ENCODE assay signal across 30 cellular contexts in the genomic region with DNA sequence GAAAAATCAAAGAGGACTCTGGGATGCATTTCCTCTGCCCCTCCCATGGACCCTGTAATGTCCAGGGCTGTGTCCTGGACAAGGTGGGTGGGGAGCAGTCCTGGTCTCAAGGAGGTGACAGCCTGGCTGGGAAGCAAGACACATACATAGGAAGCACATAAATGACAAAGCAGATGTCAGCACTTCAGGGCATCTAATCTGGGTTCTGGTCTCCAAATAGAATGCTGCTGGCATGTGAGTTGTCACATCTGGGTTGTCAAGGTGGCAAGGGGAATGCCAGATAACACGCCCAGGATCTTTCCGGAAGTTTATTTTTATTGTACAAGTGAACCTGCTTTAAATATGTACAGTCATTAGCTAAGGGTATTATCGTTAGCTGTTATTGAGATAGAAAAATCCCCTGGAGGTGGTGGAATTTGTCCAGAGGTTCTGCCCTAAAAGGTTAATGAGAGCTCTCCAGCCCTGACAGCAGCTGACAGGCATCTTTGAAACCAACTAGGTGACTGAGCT. TPM values are rescaled to one million over a fixed set of nuclear protein-coding genes. Genes with fewer than 3 reads are reported as not detected.
A peak's percentile ranks its signal among the peaks of the same experiment; 100 is the strongest.
DNase-seq lines count a peak whose midpoint lies in the region; ATAC-seq, FAIRE-seq and TF ChIP-seq lines count a peak whose summit lies in the region.
"Had no signal": no experiment of that assay in that cellular context is flagged by ENCODE, and none has a peak within 500 bp of the region (broad histone marks: within the 10 kb centered on the region; RNA-seq: fewer than 3 reads in every experiment).

No MANE protein-coding gene starts in this region.

- no peak overlapping the region for H3K4me3 Mint-ChIP-seq in Calu3 (ENCODE audit: low read depth, unreplicated experiment)

- no peak for TF ChIP-seq RAD21 in GM12878 (IDR thresholded peaks at IDR 0.05; ENCODE audit: insufficient read depth, low read depth, low read length)

- RAD21 ChIA-PET in GM12878 (lab: Charles Lee; ENCODE audit: unreplicated experiment): interaction anchor here (1.3 kb wide), 1 partner anchor 15 kb away, joined by 3 read pairs; no protein-coding TSS in a partner anchor

- H3K9me3 ChIP-seq in GM12878 (replicated peaks; ENCODE audit: control insufficient read depth, insufficient read depth, low read length): no peaks in the 10 kb centered on the region
- no peaks in the 10 kb centered on the region for H3K9me3 ChIP-seq in keratinocyte (ENCODE audit: control insufficient read depth, low read depth, low read length)

- no peak for FAIRE-seq in GM12878 (lab: Jason Lieb, UNC)
- peak; percentile 71 for FAIRE-seq in keratinocyte (lab: Jason Lieb, UNC)
- FAIRE-seq in urothelium cell line (lab: Jason Lieb, UNC): peak; percentile 42
- FAIRE-seq: G401.6, GM12891, GM19239, H1, HepG2 had no signal

- POLR2A ChIA-PET in GM12878 (lab: Charles Lee): no interaction called here

- H3K27ac ChIP-seq in GM12878 (ENCODE audit: control insufficient read depth, insufficient read depth) (no peak overlapping the region), keratinocyte (ENCODE audit: control insufficient read depth, insufficient read depth, low read length) (peak overlapping the region; percentile 68)
- H3K27ac ChIP-seq: PC-9 had no signal

- ATAC-seq in Right ventricle myocardium superior (ENCODE audit: poor library complexity): peak; percentile 60
- ATAC-seq in left cardiac atrium: no peak
- peak; percentile 52 for ATAC-seq in GM12878
- ATAC-seq in HG03135 (IDR thresholded peaks at IDR 0.05; ENCODE audit: unreplicated experiment): no peak
- ATAC-seq: HCT116, HepG2 had no signal

- intact Hi-C loops in Right ventricle myocardium superior (cut with DNase I) (no loop called here), left cardiac atrium (cut with DNase I) (no loop called here), GM12878 (cut with micrococcal nuclease; ENCODE audit: unreplicated experiment) (no loop called here), Calu3 (cut with micrococcal nuclease; ENCODE audit: unreplicated experiment) (no loop called here)

- H4K20me1 ChIP-seq in GM12878 (ENCODE audit: control insufficient read depth, insufficient read depth): no peaks in the 10 kb centered on the region
- no peaks in the 10 kb centered on the region for H4K20me1 ChIP-seq in keratinocyte (ENCODE audit: control insufficient read depth, extremely low read depth, insufficient read depth, low read length)

- dilution Hi-C loops in keratinocyte (cut with MboI; ENCODE audit: extremely low pct_ligation_motif_present, low sequenced_read_pairs): no loop called here

- H3K9ac ChIP-seq in GM12878 (ENCODE audit: control insufficient read depth, insufficient read depth, low read length) (no peak overlapping the region), keratinocyte (ENCODE audit: control insufficient read depth, extremely low read depth, insufficient read depth, low read length) (peak overlapping the region; percentile 3)

- no peak overlapping the region for H3K27ac Mint-ChIP-seq in Calu3 (ENCODE audit: unreplicated experiment)

- in situ Hi-C loops in GM12878 (cut with MboI): no loop called here

- TF ChIP-seq CTCF in GM12878 (IDR thresholded peaks at IDR 0.05 in 2 of 3, conservative IDR thresholded peaks at IDR 0.05 in 1 of 3; ENCODE audit: control insufficient read depth in 2 of 3, extremely low read depth in 1 of 3, insufficient read depth in 1 of 3, low read depth in 3 of 3, low read length in 3 of 3): no peak
- no peak for TF ChIP-seq CTCF in keratinocyte (optimal IDR thresholded peaks at IDR 0.05 in 1 of 3, IDR thresholded peaks at IDR 0.05 in 1 of 3, conservative IDR thresholded peaks at IDR 0.05 in 1 of 3; ENCODE audit: extremely low read depth in 1 of 3, insufficient read depth in 2 of 3, low read length in 3 of 3)
- no peak for TF ChIP-seq CTCF in Calu3 (IDR thresholded peaks at IDR 0.05; ENCODE audit: unreplicated experiment)

- no peaks in the 10 kb centered on the region for H3K4me1 ChIP-seq in GM12878 (ENCODE audit: control insufficient read depth, insufficient read depth, low read length)
- H3K4me1 ChIP-seq in keratinocyte (ENCODE audit: control insufficient read depth, extremely low read depth, insufficient read depth, low read length): peaks cover 78% of the 10 kb centered on the region

- H3K27me3 ChIP-seq in GM12878 (replicated peaks in 1 of 2; ENCODE audit: control insufficient read depth in 2 of 2, insufficient read depth in 2 of 2, low read length in 1 of 2): peaks cover 0 to 1% of the 10 kb centered on the region in 2 experiments; a peak in 1 of 4 replicates
- no peaks in the 10 kb centered on the region for H3K27me3 ChIP-seq in keratinocyte (ENCODE audit: control insufficient read depth, extremely low read depth, insufficient read depth, low read length)

- H3K4me3 ChIP-seq in GM12878 (no peak overlapping the region), keratinocyte (ENCODE audit: control insufficient read depth in 2 of 3, extremely low read depth in 1 of 3, insufficient read depth in 2 of 3, low read depth in 1 of 3, low read length in 3 of 3) (peak overlapping the region in 1 of 3 experiments; percentile 10)
- H3K4me3 ChIP-seq: PC-9 had no signal

- TF ChIP-seq EP300 in GM12878 (IDR thresholded peaks at IDR 0.05; ENCODE audit: borderline replicate concordance in 1 of 2, control insufficient read depth in 1 of 2, low read depth in 2 of 2, low read length in 2 of 2): no peak

- H3K4me2 ChIP-seq in GM12878 (ENCODE audit: control insufficient read depth, insufficient read depth) (no peak overlapping the region), keratinocyte (ENCODE audit: control insufficient read depth, extremely low read depth, insufficient read depth, low read depth, low read length) (peak overlapping the region; percentile 45)
- H3K4me2 ChIP-seq: PC-9 had no signal

- H3K36me3 Mint-ChIP-seq in Calu3 (ENCODE audit: insufficient read depth, unreplicated experiment): peaks cover 14% of the 10 kb centered on the region

- peaks cover 48% of the 10 kb centered on the region for H3K4me1 Mint-ChIP-seq in Calu3 (ENCODE audit: low read depth, unreplicated experiment)

- no peak for DNase-seq in Right ventricle myocardium superior
- no peak for DNase-seq in left cardiac atrium
- DNase-seq in GM12878 (ENCODE audit: low read depth, low spot score): no peak
- DNase-seq in keratinocyte (ENCODE audit: low read depth, low spot score): no peak
- DNase-seq in urothelium cell line (ENCODE audit: low spot score): no peak
- DNase-seq in NCI-H446 (lab: John Stamatoyannopoulos, UW): no peak
- no peak for DNase-seq in Calu3
- DNase-seq: 8988T; Kasumi-1; NCI-H1105 treated with DMSO at 0.1 percent for 48 hours; NCI-H146; NCI-H1930; NCI-H2107; NCI-H446 treated with DMSO at 0.1 percent for 48 hours; NCI-H526; NCI-H82; NK-92 treated with Interleukin-12 subunit alpha and Interleukin-12 subunit beta, amount 100 ng/mL, for 24 hours; PC-9; SHP77 treated with DMSO at 0.1 percent for 48 hours had no signal

- CTCF ChIA-PET in GM12878 (lab: Yijun Ruan, JAX): interaction anchor here (0.7 to 4.3 kb wide), 4 partner anchors 7 to 317 kb away, joined by 3 to 14 read pairs (median 4); no protein-coding TSS in a partner anchor
- CTCF ChIA-PET in Calu3 (lab: Charles Lee): no interaction called here

- no peak overlapping the region for H2AFZ ChIP-seq in GM12878 (ENCODE audit: control insufficient read depth, low read depth, low read length)
- H2AFZ ChIP-seq in keratinocyte (ENCODE audit: control insufficient read depth, low read length): no peak overlapping the region
- H2AFZ ChIP-seq: PC-9 had no signal

- H3K9me3 Mint-ChIP-seq in Calu3 (ENCODE audit: low read depth, unreplicated experiment): no peaks in the 10 kb centered on the region

- H3K79me2 ChIP-seq in GM12878 (ENCODE audit: control insufficient read depth, insufficient read depth, low read length): no peaks in the 10 kb centered on the region
- H3K79me2 ChIP-seq in keratinocyte (ENCODE audit: control insufficient read depth, insufficient read depth, low read length): no peaks in the 10 kb centered on the region

- no peak for TF ChIP-seq POLR2A in GM12878 (IDR thresholded peaks at IDR 0.05; ENCODE audit: low read depth, low read length)

- no peaks in the 10 kb centered on the region for H3K27me3 Mint-ChIP-seq in Calu3 (ENCODE audit: unreplicated experiment)

- BruUV-seq in GM12878 (replicated peaks; lab: Mats Ljungman, UMichigan) (no TSS peak), Calu3 (replicated peaks; lab: Mats Ljungman, UMichigan) (no TSS peak)

- no peaks in the 10 kb centered on the region for H3K9me1 ChIP-seq in keratinocyte (ENCODE audit: control insufficient read depth, extremely low read depth, insufficient read depth, low read length)

- SMC1A ChIA-PET in GM12878 (lab: Charles Lee; ENCODE audit: uncharacterized antibody, unreplicated experiment): interaction anchor here (1.0 kb wide), 1 partner anchor 65 kb away, joined by 5 read pairs; no protein-coding TSS in a partner anchor

- H3K36me3 ChIP-seq in GM12878 (ENCODE audit: control insufficient read depth in 2 of 2, insufficient read depth in 2 of 2, low read length in 1 of 2) (no peaks in the 10 kb centered on the region), keratinocyte (ENCODE audit: control insufficient read depth in 2 of 2, extremely low read depth in 1 of 2, insufficient read depth in 2 of 2, low read length in 2 of 2) (no peaks in the 10 kb centered on the region)

- WGBS in GM12878 (ENCODE audit: insufficient coverage, insufficient replicate concordance, low lambda C conversion rate, missing lambda C conversion rate): 44% methylated on average over 3 of the region's 3 CpGs

RNA-seq across cellular contexts. Expression of gene IL1F10, which starts 5.6 kb away (rescaled TPM):
- total RNA-seq in Right ventricle myocardium superior: not detected
- not detected for total RNA-seq in left cardiac atrium
- not detected in 2 replicates for total RNA-seq in GM12878 (2013; cell fraction: nucleolus; rRNA removed)
- not detected in 2 replicates for total RNA-seq in GM12878 (2014; rRNA removed)
- total RNA-seq in GM12878 (2014; rRNA removed; fragmentation: Illumina TruSeq; extraction: Trizol): not detected in 2 replicates
- not detected in 2 replicates for total RNA-seq in GM12878 (2021)
- not detected for polyA plus RNA-seq in GM12878 (2011; ENCODE audit: low read depth)
- not detected in 2 replicates for polyA plus RNA-seq in GM12878 (2011; rRNA removed)
- not detected in 2 replicates for polyA plus RNA-seq in GM12878 (2011; cell fraction: cytosol; rRNA removed)
- polyA plus RNA-seq in GM12878 (2011; cell fraction: nucleus; rRNA removed): not detected in 2 replicates
- not detected in 2 replicates for polyA plus RNA-seq in GM12878 (2012)
- polyA plus RNA-seq in GM12878 (2014; fragmentation: Illumina TruSeq; extraction: Trizol): not detected in 2 replicates
- not detected for polyA plus RNA-seq in GM12878 (2014; fragmentation: Nextera tagmentation; extraction: Ambion mirVana)
- not detected in 2 replicates for polyA plus RNA-seq in GM12878 (2014; rRNA removed)
- polyA plus RNA-seq in GM12878 (2016; fragmentation: Nextera tagmentation; extraction: Ambion mirVana): not detected
- not detected in 2 replicates for polyA minus RNA-seq in GM12878 (2011; rRNA and poly(A)+ RNA removed)
- polyA minus RNA-seq in GM12878 (2011; cell fraction: cytosol; rRNA and poly(A)+ RNA removed): not detected in 2 replicates
- polyA minus RNA-seq in GM12878 (2011; cell fraction: nucleus; rRNA and poly(A)+ RNA removed): not detected in 2 replicates
- polyA plus RNA-seq in keratinocyte: 0.15 to 0.75 TPM (median 0.37 TPM) in 3 replicates
- 1.9 TPM for polyA plus RNA-seq in keratinocyte (2011; ENCODE audit: low read depth)
- polyA plus RNA-seq in keratinocyte (2011; cell fraction: cytosol; rRNA removed): 0.47 and 0.73 TPM in 2 replicates
- polyA plus RNA-seq in keratinocyte (2011; cell fraction: nucleus; rRNA removed): 0.49 and 0.56 TPM in 2 replicates
- polyA plus RNA-seq in keratinocyte (2012; ENCODE audit: low replicate concordance): 0.22 and 6.2 TPM in 2 replicates
- polyA minus RNA-seq in keratinocyte: 0.69 TPM in 1 of 3 replicates, not detected in the others
- polyA minus RNA-seq in keratinocyte (2011; cell fraction: cytosol; rRNA and poly(A)+ RNA removed): not detected
- polyA minus RNA-seq in keratinocyte (2011; cell fraction: nucleus; rRNA and poly(A)+ RNA removed): not detected in 2 replicates
- total RNA-seq in Calu3 (2022): not detected in 2 replicates
- total RNA-seq: H1, HepG2, HT1080, MCF 10A, PC-9, RPMI7951 had no signal
- polyA plus RNA-seq: BJ, H1, HepG2 had no signal

RNA-seq across cellular contexts. Expression of gene IL36RN, which starts 14.4 kb away (rescaled TPM):
- total RNA-seq in Right ventricle myocardium superior (not detected), left cardiac atrium (not detected), GM12878 (2014; rRNA removed) (not detected in 2 replicates), GM12878 (2014; rRNA removed; fragmentation: Illumina TruSeq; extraction: Trizol) (not detected in 2 replicates), GM12878 (2021) (not detected in 2 replicates), Calu3 (2022) (0.12 and 0.22 TPM in 2 replicates)
- total RNA-seq in GM12878 (2013; cell fraction: nucleolus; rRNA removed): not detected in 2 replicates
- polyA plus RNA-seq in GM12878 (2011; ENCODE audit: low read depth): not detected
- polyA plus RNA-seq in GM12878 (2011; rRNA removed) (not detected in 2 replicates), GM12878 (2014; fragmentation: Illumina TruSeq; extraction: Trizol) (not detected in 2 replicates), GM12878 (2014; fragmentation: Nextera tagmentation; extraction: Ambion mirVana) (not detected), GM12878 (2014; rRNA removed) (not detected in 2 replicates), GM12878 (2016; fragmentation: Nextera tagmentation; extraction: Ambion mirVana) (not detected), keratinocyte (1.7 to 7.9 TPM (median 3.9 TPM) in 3 replicates)
- polyA plus RNA-seq in GM12878 (2011; cell fraction: cytosol; rRNA removed): not detected in 2 replicates
- polyA plus RNA-seq in GM12878 (2011; cell fraction: nucleus; rRNA removed): not detected in 2 replicates
- polyA plus RNA-seq in GM12878 (2012): not detected in 2 replicates
- polyA minus RNA-seq in GM12878 (2011; rRNA and poly(A)+ RNA removed): not detected in 2 replicates
- not detected in 2 replicates for polyA minus RNA-seq in GM12878 (2011; cell fraction: cytosol; rRNA and poly(A)+ RNA removed)
- not detected in 2 replicates for polyA minus RNA-seq in GM12878 (2011; cell fraction: nucleus; rRNA and poly(A)+ RNA removed)
- 30.2 TPM for polyA plus RNA-seq in keratinocyte (2011; ENCODE audit: low read depth)
- 1.5 and 3.2 TPM in 2 replicates for polyA plus RNA-seq in keratinocyte (2011; cell fraction: cytosol; rRNA removed)
- polyA plus RNA-seq in keratinocyte (2011; cell fraction: nucleus; rRNA removed): 2.3 and 2.4 TPM in 2 replicates
- 1.2 and 38.5 TPM in 2 replicates for polyA plus RNA-seq in keratinocyte (2012; ENCODE audit: low replicate concordance)
- polyA minus RNA-seq in keratinocyte: 0.85 to 5.1 TPM (median 3.0 TPM) in 3 replicates
- 1.3 TPM for polyA minus RNA-seq in keratinocyte (2011; cell fraction: cytosol; rRNA and poly(A)+ RNA removed)
- polyA minus RNA-seq in keratinocyte (2011; cell fraction: nucleus; rRNA and poly(A)+ RNA removed): 1.6 and 2.7 TPM in 2 replicates
- total RNA-seq: H1, HepG2, HT1080, MCF 10A, RPMI7951 had no signal
- polyA plus RNA-seq: BJ, H1, HepG2 had no signal

RNA-seq across cellular contexts. Expression of gene IL36B, which starts 20.7 kb away (rescaled TPM):
- total RNA-seq in Right ventricle myocardium superior (not detected), left cardiac atrium (not detected), GM12878 (2014; rRNA removed) (not detected in 2 replicates), GM12878 (2014; rRNA removed; fragmentation: Illumina TruSeq; extraction: Trizol) (not detected in 2 replicates), GM12878 (2021) (not detected in 2 replicates), Calu3 (2022) (not detected in 2 replicates)
- not detected in 2 replicates for total RNA-seq in GM12878 (2013; cell fraction: nucleolus; rRNA removed)
- polyA plus RNA-seq in GM12878 (2011; ENCODE audit: low read depth): not detected
- polyA plus RNA-seq in GM12878 (2011; rRNA removed) (not detected in 2 replicates), GM12878 (2014; fragmentation: Illumina TruSeq; extraction: Trizol) (not detected in 2 replicates), GM12878 (2014; fragmentation: Nextera tagmentation; extraction: Ambion mirVana) (not detected), GM12878 (2014; rRNA removed) (not detected in 2 replicates), GM12878 (2016; fragmentation: Nextera tagmentation; extraction: Ambion mirVana) (not detected), keratinocyte (0.14 to 0.21 TPM (median 0.14 TPM) in 3 replicates)
- polyA plus RNA-seq in GM12878 (2011; cell fraction: cytosol; rRNA removed): not detected in 2 replicates
- polyA plus RNA-seq in GM12878 (2011; cell fraction: nucleus; rRNA removed): not detected in 2 replicates
- not detected in 2 replicates for polyA plus RNA-seq in GM12878 (2012)
- polyA minus RNA-seq in GM12878 (2011; rRNA and poly(A)+ RNA removed): not detected in 2 replicates
- not detected in 2 replicates for polyA minus RNA-seq in GM12878 (2011; cell fraction: cytosol; rRNA and poly(A)+ RNA removed)
- polyA minus RNA-seq in GM12878 (2011; cell fraction: nucleus; rRNA and poly(A)+ RNA removed): not detected in 2 replicates
- polyA plus RNA-seq in keratinocyte (2011; ENCODE audit: low read depth): 0.34 TPM
- polyA plus RNA-seq in keratinocyte (2011; cell fraction: cytosol; rRNA removed): 0.21 TPM in 1 of 2 replicates, not detected in the other
- polyA plus RNA-seq in keratinocyte (2011; cell fraction: nucleus; rRNA removed): 0.19 TPM in 1 of 2 replicates, not detected in the other
- polyA plus RNA-seq in keratinocyte (2012; ENCODE audit: low replicate concordance): 0.10 and 1.5 TPM in 2 replicates
- not detected in 3 replicates for polyA minus RNA-seq in keratinocyte
- not detected for polyA minus RNA-seq in keratinocyte (2011; cell fraction: cytosol; rRNA and poly(A)+ RNA removed)
- polyA minus RNA-seq in keratinocyte (2011; cell fraction: nucleus; rRNA and poly(A)+ RNA removed): not detected in 2 replicates
- total RNA-seq: H1, HepG2, HT1080, MCF 10A, PC-9, RPMI7951 had no signal
- polyA plus RNA-seq: BJ, H1, HepG2 had no signal

RNA-seq across cellular contexts. Expression of gene IL1RN, which starts 54.0 kb away (rescaled TPM):
- total RNA-seq in Right ventricle myocardium superior: 0.51 TPM
- 1 to 10 TPM in 1 of 2 donors, under 1 TPM in 1; 0.60 to 1.5 TPM for total RNA-seq in left cardiac atrium
- not detected in 2 replicates for total RNA-seq in GM12878 (2013; cell fraction: nucleolus; rRNA removed)
- total RNA-seq in GM12878 (2014; rRNA removed): not detected in 2 replicates
- total RNA-seq in GM12878 (2014; rRNA removed; fragmentation: Illumina TruSeq; extraction: Trizol): not detected in 2 replicates
- total RNA-seq in GM12878 (2021): not detected in 2 replicates
- not detected for polyA plus RNA-seq in GM12878 (2011; ENCODE audit: low read depth)
- 0.04 TPM in 1 of 2 replicates, not detected in the other for polyA plus RNA-seq in GM12878 (2011; rRNA removed)
- polyA plus RNA-seq in GM12878 (2011; cell fraction: cytosol; rRNA removed): not detected in 2 replicates
- polyA plus RNA-seq in GM12878 (2011; cell fraction: nucleus; rRNA removed): not detected in 2 replicates
- polyA plus RNA-seq in GM12878 (2012): not detected in 2 replicates
- 0.04 and 0.43 TPM in 2 replicates for polyA plus RNA-seq in GM12878 (2014; fragmentation: Illumina TruSeq; extraction: Trizol)
- under 1 TPM in 1 of 2 experiments, not detected in 1; 0.04 TPM for polyA plus RNA-seq in GM12878 (2014; fragmentation: Nextera tagmentation; extraction: Ambion mirVana)
- polyA plus RNA-seq in GM12878 (2014; rRNA removed): not detected in 2 replicates
- polyA plus RNA-seq in GM12878 (2016; fragmentation: Nextera tagmentation; extraction: Ambion mirVana): not detected
- 0.59 TPM in 1 of 2 replicates, not detected in the other for polyA minus RNA-seq in GM12878 (2011; rRNA and poly(A)+ RNA removed)
- not detected in 2 replicates for polyA minus RNA-seq in GM12878 (2011; cell fraction: cytosol; rRNA and poly(A)+ RNA removed)
- not detected in 2 replicates for polyA minus RNA-seq in GM12878 (2011; cell fraction: nucleus; rRNA and poly(A)+ RNA removed)
- 114 to 190 TPM (median 128 TPM) in 3 replicates for polyA plus RNA-seq in keratinocyte
- 78.2 TPM for polyA plus RNA-seq in keratinocyte (2011; ENCODE audit: low read depth)
- polyA plus RNA-seq in keratinocyte (2011; cell fraction: cytosol; rRNA removed): 135 and 172 TPM in 2 replicates
- 163 and 216 TPM in 2 replicates for polyA plus RNA-seq in keratinocyte (2011; cell fraction: nucleus; rRNA removed)
- polyA plus RNA-seq in keratinocyte (2012; ENCODE audit: low replicate concordance): 86.5 and 244 TPM in 2 replicates
- polyA minus RNA-seq in keratinocyte: 115 to 344 TPM (median 161 TPM) in 3 replicates
- polyA minus RNA-seq in keratinocyte (2011; cell fraction: cytosol; rRNA and poly(A)+ RNA removed): 83.3 TPM
- polyA minus RNA-seq in keratinocyte (2011; cell fraction: nucleus; rRNA and poly(A)+ RNA removed): 66.6 and 115 TPM in 2 replicates
- 19.4 and 55.8 TPM in 2 replicates for total RNA-seq in Calu3 (2022)
- total RNA-seq: H1, HT1080, MCF 10A had no signal
- polyA plus RNA-seq: BJ, H1 had no signal

Comparison
In these comparisons a context has a peak if more than half of its experiments do, and no peak if none do; other contexts are left out.
1. ATAC-seq: peak in Right ventricle myocardium superior (single experiment) and GM12878 (single experiment); none in left cardiac atrium (0 of 2) and HG03135 (single experiment).